In the genomic region with DNA sequence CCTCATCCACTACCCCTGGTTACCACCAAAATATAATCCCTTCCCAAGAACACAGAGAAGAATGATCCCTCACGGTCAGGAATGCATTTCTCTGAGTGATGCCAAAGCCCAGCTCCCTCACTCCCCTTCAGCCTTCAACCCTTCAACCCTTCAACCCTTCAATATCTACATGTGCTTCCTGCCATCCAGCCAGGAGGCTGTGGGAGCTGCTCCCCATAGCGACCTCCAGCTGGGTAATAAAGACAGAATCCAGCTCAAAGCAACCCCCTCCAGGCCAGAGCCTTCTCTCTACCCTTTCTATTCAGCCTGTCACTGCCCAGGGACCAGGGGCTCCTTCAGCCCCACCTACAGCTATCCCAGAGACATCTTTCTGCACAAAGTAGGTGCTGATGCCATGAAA, we compare ENCODE assay signal across 14 cellular contexts. TPM values are rescaled to one million over a fixed set of nuclear protein-coding genes. Genes with fewer than 3 reads are reported as not detected.
DNase-seq lines count a peak whose midpoint lies in the region; ATAC-seq and TF ChIP-seq lines count a peak whose summit lies in the region.
"Had no signal": no experiment of that assay in that cellular context is flagged by ENCODE, and none has a peak within 500 bp of the region (broad histone marks: within the 10 kb centered on the region; RNA-seq: fewer than 3 reads in every experiment).

No MANE protein-coding gene starts in this region.

- no peak overlapping the region for H3K27ac Mint-ChIP-seq in activated naive CD4-positive, alpha-beta T cell treated with anti-CD3 and anti-CD28 coated beads, Interleukin-2, amount 10 ng/mL, durations not matched to agents 7 days and 5 days
- H3K27ac Mint-ChIP-seq in activated T-helper 17 cell treated with anti-CD3 and anti-CD28 coated beads, Interleukin-2, amount 50 U/mL, for 72 hours, result peak overlapping the region; percentile 64
- H3K27ac Mint-ChIP-seq in memory B cell, result peak overlapping the region; percentile 43

- H3K36me3 ChIP-seq in stomach (peaks cover 26 to 58% (median 53%) of the 10 kb centered on the region in 4 donors), left lung (peaks cover 0 to 49% of the 10 kb centered on the region in 2 donors)

- no peak for TF ChIP-seq EP300 in stomach (IDR thresholded peaks at IDR 0.05)

- DNase-seq in activated naive CD4-positive, alpha-beta T cell treated with anti-CD3 and anti-CD28 coated beads, Interleukin-2, amount 10 ng/mL, durations not matched to agents 7 days and 5 days, result no peak
- DNase-seq in activated naive CD4-positive, alpha-beta T cell treated with Interleukin-2 at 50 U/mL for 16 hours, result no peak
- DNase-seq in memory B cell (ENCODE audit: low spot score in 2 of 2) (no peak), stomach (no peak), left lung (no peak)
- DNase-seq: GOT3, Karpas-422, retina, WERI-Rb-1 had no signal

- H3K9me3 ChIP-seq in stomach, result no peaks in the 10 kb centered on the region
- no peaks in the 10 kb centered on the region for H3K9me3 ChIP-seq in left lung

- peaks cover 53% of the 10 kb centered on the region for H3K4me1 Mint-ChIP-seq in activated naive CD4-positive, alpha-beta T cell treated with anti-CD3 and anti-CD28 coated beads, Interleukin-2, amount 10 ng/mL, durations not matched to agents 7 days and 5 days
- peaks cover 14% of the 10 kb centered on the region for H3K4me1 Mint-ChIP-seq in activated T-helper 17 cell treated with anti-CD3 and anti-CD28 coated beads, Interleukin-2, amount 50 U/mL, for 72 hours
- peaks cover 18% of the 10 kb centered on the region for H3K4me1 Mint-ChIP-seq in memory B cell

- H3K4me3 ChIP-seq in stomach (peak overlapping the region in 1 of 4 donors; percentile 99), left lung (no peak overlapping the region)

- TF ChIP-seq POLR2A in stomach (IDR thresholded peaks at IDR 0.05), result no peak

- H3K4me3 Mint-ChIP-seq in activated naive CD4-positive, alpha-beta T cell treated with anti-CD3 and anti-CD28 coated beads, Interleukin-2, amount 10 ng/mL, durations not matched to agents 7 days and 5 days, result peak overlapping the region; percentile 19
- H3K4me3 Mint-ChIP-seq in activated T-helper 17 cell treated with anti-CD3 and anti-CD28 coated beads, Interleukin-2, amount 50 U/mL, for 72 hours, result peak overlapping the region; percentile 9
- H3K4me3 Mint-ChIP-seq in memory B cell, result no peak overlapping the region

- H3K9me3 Mint-ChIP-seq in activated naive CD4-positive, alpha-beta T cell treated with anti-CD3 and anti-CD28 coated beads, Interleukin-2, amount 10 ng/mL, durations not matched to agents 7 days and 5 days, result no peaks in the 10 kb centered on the region
- H3K9me3 Mint-ChIP-seq in activated T-helper 17 cell treated with anti-CD3 and anti-CD28 coated beads, Interleukin-2, amount 50 U/mL, for 72 hours, result no peaks in the 10 kb centered on the region
- no peaks in the 10 kb centered on the region for H3K9me3 Mint-ChIP-seq in memory B cell

- intact Hi-C loops in stomach (cut with DNase I; ENCODE audit: low total_unique reads), result no loop called here
- intact Hi-C loops in left lung (cut with DNase I), result no loop called here

- TF ChIP-seq CTCF in stomach (IDR thresholded peaks at IDR 0.05) (no peak), left lung (IDR thresholded peaks at IDR 0.05) (no peak)

- CTCF ChIA-PET in activated naive CD4-positive, alpha-beta T cell treated with anti-CD3 and anti-CD28 coated beads, Interleukin-2, amount 10 ng/mL, durations not matched to agents 7 days and 5 days (lab: Charles Lee), result interaction anchor here (0.5 to 1.1 kb wide), 2 partner anchors 29 to 100 kb away, joined by 3 read pairs; no protein-coding TSS in a partner anchor

- no peaks in the 10 kb centered on the region for H3K27me3 Mint-ChIP-seq in activated naive CD4-positive, alpha-beta T cell treated with anti-CD3 and anti-CD28 coated beads, Interleukin-2, amount 10 ng/mL, durations not matched to agents 7 days and 5 days
- H3K27me3 Mint-ChIP-seq in activated T-helper 17 cell treated with anti-CD3 and anti-CD28 coated beads, Interleukin-2, amount 50 U/mL, for 72 hours, result no peaks in the 10 kb centered on the region
- H3K27me3 Mint-ChIP-seq in memory B cell, result no peaks in the 10 kb centered on the region

- H3K36me3 Mint-ChIP-seq in activated naive CD4-positive, alpha-beta T cell treated with anti-CD3 and anti-CD28 coated beads, Interleukin-2, amount 10 ng/mL, durations not matched to agents 7 days and 5 days, result peaks cover 48% of the 10 kb centered on the region
- peaks cover 63% of the 10 kb centered on the region for H3K36me3 Mint-ChIP-seq in activated T-helper 17 cell treated with anti-CD3 and anti-CD28 coated beads, Interleukin-2, amount 50 U/mL, for 72 hours (ENCODE audit: low read depth)
- H3K36me3 Mint-ChIP-seq in memory B cell, result peaks cover 11% of the 10 kb centered on the region

- no peaks in the 10 kb centered on the region for H3K27me3 ChIP-seq in stomach
- no peaks in the 10 kb centered on the region for H3K27me3 ChIP-seq in left lung

- 45 to 75% (median 62%) methylated on average over 2 of the region's 2 CpGs for WGBS in stomach, 5 donors

- H3K4me1 ChIP-seq in stomach (peaks cover 52 to 82% (median 65%) of the 10 kb centered on the region in 4 donors), left lung (peaks cover 18 to 56% of the 10 kb centered on the region in 2 donors)

- H3K27ac ChIP-seq in stomach (peak overlapping the region in 4 of 5 donors; percentile 40 to 92 (median 54)), left lung (no peak overlapping the region)
- H3K27ac ChIP-seq: epithelial cell of prostate, WERI-Rb-1 had no signal

- ATAC-seq in activated T-helper 17 cell treated with anti-CD3 and anti-CD28 coated beads, Interleukin-2, amount 50 U/mL, for 72 hours (replicated peaks), result no peak
- no peak for ATAC-seq in memory B cell (ENCODE audit: low read depth)
- no peak for ATAC-seq in left lung
- ATAC-seq in GM18870 (IDR thresholded peaks at IDR 0.05; ENCODE audit: unreplicated experiment), result no peak
- ATAC-seq in HG03442 (IDR thresholded peaks at IDR 0.05; ENCODE audit: unreplicated experiment), result no peak

RNA-seq across cellular contexts. Expression of a gene that starts 2.7 kb away (rescaled TPM):
- 10 to 100 TPM; 43.5 to 49.6 TPM for total RNA-seq in activated T-helper 17 cell treated with anti-CD3 and anti-CD28 coated beads, Interleukin-2, amount 50 U/mL, for 72 hours
- total RNA-seq in stomach (10 to 100 TPM; 21.1 to 82.9 (median 35.6) TPM), left lung (10 to 100 TPM; 81.8 to 90.3 TPM)
- 10 to 100 TPM; 21.2 to 29.3 (median 28.0) TPM for polyA plus RNA-seq in stomach

RNA-seq across cellular contexts. Expression of a gene that starts 3.1 kb away (rescaled TPM):
- 10 to 100 TPM; 10.5 to 15.1 TPM for total RNA-seq in activated T-helper 17 cell treated with anti-CD3 and anti-CD28 coated beads, Interleukin-2, amount 50 U/mL, for 72 hours
- 10 to 100 TPM in 2 of 5 donors, 1 to 10 TPM in 3; 5.5 to 14.6 (median 6.5) TPM for total RNA-seq in stomach
- polyA plus RNA-seq in stomach, result 1 to 10 TPM; 7.2 to 8.6 (median 7.6) TPM
- total RNA-seq in left lung, result 1 to 10 TPM; 5.8 to 8.6 TPM

RNA-seq across cellular contexts. Expression of a gene that starts 21.3 kb away (rescaled TPM):
- not detected for total RNA-seq in activated T-helper 17 cell treated with anti-CD3 and anti-CD28 coated beads, Interleukin-2, amount 50 U/mL, for 72 hours
- under 1 TPM in 1 of 5 donors, not detected in 4; 0.92 TPM for total RNA-seq in stomach
- polyA plus RNA-seq in stomach, result under 1 TPM in 2 of 3 donors, not detected in 1; 0.19 to 0.33 TPM
- total RNA-seq in left lung, result not detected
- polyA plus RNA-seq: keratinocyte had no signal

Comparison
In these comparisons a context has a peak if more than half of its experiments do, and no peak if none do; other contexts are left out.
1. H3K27ac ChIP-seq: peak in stomach (4 of 5); none in left lung (0 of 2).